8 cellular contexts compared by ENCODE assay signal in the genomic region with DNA sequence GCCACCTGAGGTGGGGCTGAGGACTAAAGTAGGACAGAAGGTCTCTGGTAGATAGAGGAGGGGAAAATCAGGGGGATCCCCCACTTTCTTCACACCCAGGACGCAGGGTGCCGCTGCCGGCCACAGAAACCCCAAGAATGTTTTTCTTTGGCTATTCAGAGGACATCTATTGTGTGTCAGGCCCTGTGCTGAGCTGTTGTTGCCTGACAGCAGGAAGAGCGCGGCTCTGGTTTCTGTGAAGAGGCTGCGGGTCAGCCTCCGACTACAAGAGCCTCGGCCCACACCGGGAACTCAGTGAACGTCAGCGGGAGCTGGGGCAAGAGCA. TPM values are rescaled to one million over a fixed set of nuclear protein-coding genes. Genes with fewer than 3 reads are reported as not detected.
DNase-seq lines count a peak whose midpoint lies in the region; ATAC-seq and TF ChIP-seq lines count a peak whose summit lies in the region.

No MANE protein-coding gene starts in this region.

- ATAC-seq in GM18861 (IDR thresholded peaks at IDR 0.05; ENCODE audit: unreplicated experiment) (peak; percentile 33), HG03095 (IDR thresholded peaks at IDR 0.05; ENCODE audit: unreplicated experiment) (peak; percentile 38), mucosa of descending colon (peak; percentile 29)

- DNase-seq in T-helper 22 cell (ENCODE audit: low read depth): peak; percentile 58
- no peak for DNase-seq in mucosa of descending colon
- DNase-seq in anterior cingulate cortex (lab: John Stamatoyannopoulos, UW): no peak

- H3K9me3 ChIP-seq in mucosa of descending colon (no peaks in the 10 kb centered on the region), subcutaneous abdominal adipose tissue (ENCODE audit: control insufficient read depth in 5 of 5, low read length in 5 of 5) (no peaks in the 10 kb centered on the region)

- no peaks in the 10 kb centered on the region for H3K27me3 ChIP-seq in subcutaneous abdominal adipose tissue (ENCODE audit: control insufficient read depth in 5 of 5, insufficient read depth in 4 of 5, low read length in 5 of 5)

- H3K4me1 ChIP-seq in mucosa of descending colon (ENCODE audit: low read depth) (peaks cover 49% of the 10 kb centered on the region), subcutaneous abdominal adipose tissue (ENCODE audit: control insufficient read depth in 5 of 5, insufficient read depth in 5 of 5, low read length in 5 of 5) (peaks cover 23 to 91% (median 78%) of the 10 kb centered on the region in 5 donors)

- intact Hi-C loops in mucosa of descending colon (cut with DNase I, micrococcal nuclease): loop anchor here (5.0 to 10.0 kb wide), 3 partner anchors 93 to 185 kb away; a partner anchor contains a TSS

- H3K4me3 ChIP-seq in mucosa of descending colon: peak overlapping the region; percentile 64
- peak overlapping the region; percentile 78 to 87 (median 81) for H3K4me3 ChIP-seq in subcutaneous abdominal adipose tissue (ENCODE audit: low read depth in 1 of 5, low read length in 5 of 5)

- H3K27ac ChIP-seq in 22Rv1 (peak overlapping the region; percentile 97), cingulate gyrus (ENCODE audit: low read depth, low read length) (peak overlapping the region; percentile 100), subcutaneous abdominal adipose tissue (ENCODE audit: low read depth, low read length) (peak overlapping the region; percentile 100)

- H3K9ac ChIP-seq in subcutaneous abdominal adipose tissue (ENCODE audit: low read length in 5 of 5): peak overlapping the region; percentile 87 to 99 (median 94)

- H3K36me3 ChIP-seq in mucosa of descending colon (ENCODE audit: low read depth) (no peaks in the 10 kb centered on the region), subcutaneous abdominal adipose tissue (ENCODE audit: control insufficient read depth in 5 of 5, insufficient read depth in 5 of 5, low read length in 5 of 5) (peaks cover 0 to 3% (median 0%) of the 10 kb centered on the region in 5 donors)

- TF ChIP-seq CTCF in 22Rv1 (IDR thresholded peaks at IDR 0.05): no peak
- no peak for TF ChIP-seq CTCF in mucosa of descending colon (IDR thresholded peaks at IDR 0.05)

RNA-seq across cellular contexts. Expression of a gene that starts 0.4 kb away (rescaled TPM):
- total RNA-seq in mucosa of descending colon: 10 to 100 TPM; 16.5 to 22.3 (median 17.5) TPM

RNA-seq across cellular contexts. Expression of a gene that starts 39.1 kb away (rescaled TPM):
- 10 to 100 TPM; 22.8 to 30.5 (median 26.9) TPM for total RNA-seq in mucosa of descending colon
